Comparison of ENCODE assay signal across 15 cellular contexts in the genomic region with DNA sequence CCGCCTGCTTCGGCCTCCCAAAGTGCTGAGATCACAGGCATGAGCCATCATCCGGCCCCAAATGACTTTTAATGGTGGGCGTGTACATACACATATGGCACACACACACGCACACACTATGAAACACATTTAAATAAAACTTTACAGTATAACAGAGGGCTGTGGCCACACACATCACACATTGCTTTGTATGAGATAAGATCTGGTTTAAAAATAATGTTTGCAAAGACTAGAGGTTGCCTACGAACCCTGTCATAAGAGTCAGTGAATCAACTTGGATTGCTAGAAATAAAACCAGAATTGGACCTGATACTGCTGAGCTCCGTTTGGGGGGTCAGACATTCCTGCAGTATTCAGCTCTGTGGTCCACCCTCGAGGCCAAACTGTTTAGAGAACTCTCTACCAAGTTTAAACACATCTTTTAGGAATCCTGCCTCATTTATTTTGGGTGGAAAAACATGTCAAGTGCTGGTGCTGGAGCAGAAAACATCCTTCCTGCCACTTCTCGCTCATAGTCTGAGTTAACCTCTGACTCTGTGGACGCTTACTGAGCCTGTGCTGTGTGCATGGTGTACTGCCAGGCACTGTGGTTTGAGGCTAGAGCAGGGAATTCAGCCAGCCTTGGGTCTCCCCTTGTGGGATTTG. TPM values are rescaled to one million over a fixed set of nuclear protein-coding genes. Genes with fewer than 3 reads are reported as not detected.
DNase-seq lines count a peak whose midpoint lies in the region; ATAC-seq and TF ChIP-seq lines count a peak whose summit lies in the region.
"Had no signal": no experiment of that assay in that cellular context is flagged by ENCODE, and none has a peak within 500 bp of the region (broad histone marks: within the 10 kb centered on the region; RNA-seq: fewer than 3 reads in every experiment).

No MANE protein-coding gene starts in this region.

- no peak for TF ChIP-seq CTCF in right atrium auricular region (IDR thresholded peaks at IDR 0.05)
- no peak for TF ChIP-seq CTCF in spleen (IDR thresholded peaks at IDR 0.05 in 8 of 11, conservative IDR thresholded peaks at IDR 0.05 in 3 of 11)

- no peak overlapping the region for H3K4me3 ChIP-seq in right atrium auricular region
- no peak overlapping the region for H3K4me3 ChIP-seq in spleen
- H3K4me3 ChIP-seq: adrenal gland had no signal

- intact Hi-C loops in spleen (cut with DNase I; ENCODE audit: low total_unique reads) = no loop called here

- no peak for TF ChIP-seq POLR2A in spleen (IDR thresholded peaks at IDR 0.05)

- ATAC-seq in HG02973 (IDR thresholded peaks at IDR 0.05; ENCODE audit: unreplicated experiment) (no peak), HG02884 (IDR thresholded peaks at IDR 0.05; ENCODE audit: unreplicated experiment) (no peak)

- H3K27me3 ChIP-seq in right atrium auricular region (no peaks in the 10 kb centered on the region), spleen (replicated peaks in 1 of 7) (peaks cover 0 to 14% (median 0%) of the 10 kb centered on the region in 7 donors)
- H3K27me3 ChIP-seq: adrenal gland had no signal

- peak; percentile 85 for DNase-seq in EL
- peak; percentile 67 for DNase-seq in amniotic epithelial cell (ENCODE audit: low read depth)
- no peak for DNase-seq in right atrium auricular region (ENCODE audit: low spot score)
- no peak for DNase-seq in spleen
- DNase-seq in T-helper 1 cell = no peak
- no peak for DNase-seq in superior temporal gyrus (ENCODE audit: extremely low spot score)
- DNase-seq: activated CD8-positive, alpha-beta memory T cell treated with anti-CD3 and anti-CD28 coated beads, Interleukin-2, amount 50 U/mL, for 4 hours; GOT3; KBM-7; kidney glomerular epithelial cell; NCI-H2081 treated with DMSO at 0.1 percent for 48 hours had no signal

- H3K27ac ChIP-seq in right atrium auricular region (peak overlapping the region; percentile 43 to 57), spleen (peak overlapping the region in 5 of 8 donors; percentile 23 to 71 (median 58))

- H3K9me3 ChIP-seq in right atrium auricular region = no peaks in the 10 kb centered on the region
- no peaks in the 10 kb centered on the region for H3K9me3 ChIP-seq in spleen
- H3K9me3 ChIP-seq: adrenal gland had no signal

- 56 to 65% (median 60%) methylated on average over 10 of the region's 10 CpGs for WGBS in spleen, 5 donors

- H3K4me1 ChIP-seq in right atrium auricular region (peaks cover 0 to 72% of the 10 kb centered on the region in 2 donors), spleen (peaks cover 5 to 34% (median 18%) of the 10 kb centered on the region in 6 donors)

- H3K36me3 ChIP-seq in right atrium auricular region = no peaks in the 10 kb centered on the region
- H3K36me3 ChIP-seq in spleen = no peaks in the 10 kb centered on the region
- H3K36me3 ChIP-seq: adrenal gland had no signal

RNA-seq across cellular contexts. Expression of a gene that starts 47.8 kb away (rescaled TPM):
- total RNA-seq in right atrium auricular region = 10 to 100 TPM; 28.3 to 30.2 TPM
- 10 to 100 TPM in 2 of 7 donors, 1 to 10 TPM in 5; 4.6 to 15.5 (median 6.9) TPM for total RNA-seq in spleen
- 1 to 10 TPM; 1.8 to 2.2 (median 2.2) TPM for polyA plus RNA-seq in spleen
- polyA plus RNA-seq: CD4-positive, alpha-beta memory T cell had no signal

Comparison
In these comparisons a context has a peak if more than half of its experiments do, and no peak if none do; other contexts are left out.
1. DNase-seq: peak in EL (single experiment) and amniotic epithelial cell (single experiment); none in right atrium auricular region (single experiment), spleen (single experiment), T-helper 1 cell (0 of 5) and superior temporal gyrus (single experiment).